18 cellular contexts compared by ENCODE assay signal in genomic region chr7:111802194-111802785, GRCh38.
DNase-seq lines count a peak whose midpoint lies in the region; ATAC-seq and TF ChIP-seq lines count a peak whose summit lies in the region.
"Had no signal": no experiment of that assay in that cellular context is flagged by ENCODE, and none has a peak within 500 bp of the region (broad histone marks: within the 10 kb centered on the region; RNA-seq: fewer than 3 reads in every experiment).

No MANE protein-coding gene starts in this region.

- WGBS in body of pancreas, 2 donors: 72 to 77% methylated on average over 3 of the region's 3 CpGs
- 95% methylated on average over 3 of the region's 3 CpGs for WGBS in hepatocyte (ENCODE audit: low lambda C conversion rate, missing lambda C conversion rate)

- H2AFZ ChIP-seq in hepatocyte (no peak overlapping the region), GM23338 (no peak overlapping the region)

- no peaks in the 10 kb centered on the region for H3K27me3 ChIP-seq in body of pancreas
- H3K27me3 ChIP-seq in hepatocyte: no peaks in the 10 kb centered on the region
- H3K27me3 ChIP-seq in GM23338 (ENCODE audit: insufficient read depth): no peaks in the 10 kb centered on the region
- no peaks in the 10 kb centered on the region for H3K27me3 ChIP-seq in lower lobe of right lung (ENCODE audit: low read depth)
- H3K27me3 ChIP-seq: MG63 had no signal

- H3F3A ChIP-seq in GM23338 (replicated peaks; ENCODE audit: low read depth): no peaks in the 10 kb centered on the region

- no peaks in the 10 kb centered on the region for H3K27me3 Mint-ChIP-seq in GM23338 (ENCODE audit: insufficient read depth, low read depth, poor library complexity)

- H3K36me3 ChIP-seq in body of pancreas (replicated peaks in 1 of 2; ENCODE audit: insufficient read depth in 1 of 2, low read depth in 2 of 2) (no peaks in the 10 kb centered on the region), hepatocyte (replicated peaks; ENCODE audit: insufficient read depth, low read depth) (peaks cover 2% of the 10 kb centered on the region), GM23338 (ENCODE audit: insufficient read depth) (peaks cover 11% of the 10 kb centered on the region; the same call in 1 of the 2 replicates), lower lobe of right lung (peaks cover 11% of the 10 kb centered on the region)
- H3K36me3 ChIP-seq: MG63 had no signal

- H3K4me2 ChIP-seq in hepatocyte (peak overlapping the region; percentile 9), GM23338 (no peak overlapping the region)

- ATAC-seq in Right ventricle myocardium superior (ENCODE audit: poor library complexity) (peak; percentile 59), left cardiac atrium (no peak), body of pancreas (no peak), GM21526 (IDR thresholded peaks at IDR 0.05; ENCODE audit: low FRiP score, unreplicated experiment) (no peak), GM23338 (no peak), lower lobe of right lung (no peak)

- TF ChIP-seq CTCF in body of pancreas (IDR thresholded peaks at IDR 0.05) (no peak), hepatocyte (IDR thresholded peaks at IDR 0.05; ENCODE audit: poor library complexity) (no peak), GM23338 (conservative IDR thresholded peaks at IDR 0.05; ENCODE audit: low read depth in 2 of 2) (no peak), lower lobe of right lung (IDR thresholded peaks at IDR 0.05) (no peak)

- intact Hi-C loops in Right ventricle myocardium superior (cut with DNase I) (no loop called here), left cardiac atrium (cut with DNase I) (no loop called here), body of pancreas (cut with DNase I) (no loop called here), lower lobe of right lung (cut with DNase I) (no loop called here)

- H3K9me3 Mint-ChIP-seq in GM23338: peaks cover 39% of the 10 kb centered on the region

- TF ChIP-seq POLR2A in body of pancreas (IDR thresholded peaks at IDR 0.05): no peak

- no peaks in the 10 kb centered on the region for H3K4me1 Mint-ChIP-seq in GM23338

- H4K20me1 ChIP-seq in hepatocyte (ENCODE audit: insufficient read depth, poor library complexity, severe bottlenecking): no peaks in the 10 kb centered on the region
- no peaks in the 10 kb centered on the region for H4K20me1 ChIP-seq in GM23338 (replicated peaks; ENCODE audit: insufficient read depth)

- no peak overlapping the region for H3K4me3 Mint-ChIP-seq in GM23338

- peaks cover 61% of the 10 kb centered on the region for H3K36me3 Mint-ChIP-seq in GM23338 (ENCODE audit: low read depth)

- peak overlapping the region; percentile 23 to 80 (median 80) for H3K27ac ChIP-seq in body of pancreas
- H3K27ac ChIP-seq in hepatocyte: peak overlapping the region; percentile 64
- peak overlapping the region; percentile 58 for H3K27ac ChIP-seq in temporal lobe (ENCODE audit: low read depth, low read length)
- no peak overlapping the region for H3K27ac ChIP-seq in GM23338 (ENCODE audit: low read depth)
- no peak overlapping the region for H3K27ac ChIP-seq in lower lobe of right lung

- H3K4me3 ChIP-seq in body of pancreas (no peak overlapping the region), hepatocyte (no peak overlapping the region), GM23338 (no peak overlapping the region), lower lobe of right lung (no peak overlapping the region)
- H3K4me3 ChIP-seq: MG63 had no signal

- H3K79me2 ChIP-seq in hepatocyte (no peaks in the 10 kb centered on the region), GM23338 (replicated peaks; ENCODE audit: insufficient read depth) (no peaks in the 10 kb centered on the region)

- DNase-seq in Right ventricle myocardium superior: no peak
- DNase-seq in left cardiac atrium: no peak
- DNase-seq in body of pancreas: no peak
- no peak for DNase-seq in hepatocyte (ENCODE audit: low spot score)
- DNase-seq in GM23338 (ENCODE audit: low spot score): no peak
- DNase-seq in lower lobe of right lung: no peak
- DNase-seq: C1 segment of cervical spinal cord, DMS 273 treated with DMSO at 0.1 percent for 48 hours, H7, Karpas-422, MG63, NCI-H1092, NCI-H1694, NCI-H2107, NCI-H524 treated with DMSO at 0.1 percent for 48 hours, SHP77 treated with DMSO at 0.1 percent for 48 hours had no signal

- no peaks in the 10 kb centered on the region for H3K9me2 ChIP-seq in hepatocyte (replicated peaks; ENCODE audit: insufficient read depth)
- 0 out of 2 replicates have a peak, but pooled peaks cover 3% of the 10 kb centered on the region for H3K9me2 ChIP-seq in GM23338 (ENCODE audit: insufficient read depth)

- H3K4me1 ChIP-seq in body of pancreas (peaks cover 39% of the 10 kb centered on the region), hepatocyte (ENCODE audit: insufficient read depth) (peaks cover 19% of the 10 kb centered on the region), GM23338 (ENCODE audit: insufficient read depth) (no peaks in the 10 kb centered on the region), lower lobe of right lung (no peaks in the 10 kb centered on the region)

- no peak overlapping the region for H3K27ac Mint-ChIP-seq in GM23338

- peaks cover 0 to 17% (median 2%) of the 10 kb centered on the region in 3 donors for H3K9me3 ChIP-seq in body of pancreas
- peaks cover 9% of the 10 kb centered on the region for H3K9me3 ChIP-seq in hepatocyte (ENCODE audit: low read depth)
- H3K9me3 ChIP-seq in lower lobe of right lung: peaks cover 34% of the 10 kb centered on the region

TF ChIP-seq in GM23338, 12 proteins besides CTCF, POLR2A, EP300 and RAD21:
- TF ChIP-seq ZNF114 (CRISPR knock-in tag; IDR thresholded peaks at IDR 0.05) (no peak), JUNB (IDR thresholded peaks at IDR 0.05; ENCODE audit: unreplicated experiment) (no peak), ZNF462 (CRISPR knock-in tag; IDR thresholded peaks at IDR 0.05) (no peak)
TF ChIP-seq in GM23338: peak in this region for 0.

Comparison
In these comparisons a context has a peak if more than half of its experiments do, and no peak if none do; other contexts are left out.
1. H3K27ac ChIP-seq: peak in body of pancreas (4 of 4), hepatocyte (single experiment) and temporal lobe (single experiment); none in GM23338 (single experiment) and lower lobe of right lung (single experiment).